In genomic region chr1:18466676-18467075, GRCh38 we compare ENCODE assay signal across 41 cellular contexts. TPM values are rescaled to one million over a fixed set of nuclear protein-coding genes. Genes with fewer than 3 reads are reported as not detected.
"Had no signal": no experiment of that assay in that cellular context is flagged by ENCODE, and none has a peak within 500 bp of the region (broad histone marks: within the 10 kb centered on the region; RNA-seq: fewer than 3 reads in every experiment).

No MANE protein-coding gene starts in this region.

- DNase-seq: activated CD4-positive, alpha-beta memory T cell treated with anti-CD3 and anti-CD28 coated beads, Interleukin-2, amount 10 ng/mL, durations not matched to agents 7 days and 5 days; activated CD4-positive, alpha-beta T cell treated with anti-CD3 and anti-CD28 coated beads for 1 hour; activated CD4-positive, alpha-beta T cell treated with anti-CD3 and anti-CD28 coated beads for 36 hours; activated CD4-positive, alpha-beta T cell treated with anti-CD3 and anti-CD28 coated beads for 48 hours; activated CD4-positive, alpha-beta T cell treated with anti-CD3 and anti-CD28 coated beads, Interleukin-2, amount 10 ng/mL, durations not matched to agents 7 days and 5 days; activated CD4-positive, alpha-beta T cell treated with anti-CD3 and anti-CD28 coated beads, Interleukin-2, amount 50 U/mL, for 48 hours; activated CD4-positive, CD25-positive, alpha-beta regulatory T cell; activated CD8-positive, alpha-beta memory T cell treated with anti-CD3 and anti-CD28 coated beads for 24 hours; activated CD8-positive, alpha-beta memory T cell treated with anti-CD3 and anti-CD28 coated beads, Interleukin-2, amount 10 ng/mL, durations not matched to agents 7 days and 5 days; activated CD8-positive, alpha-beta memory T cell treated with anti-CD3 and anti-CD28 coated beads, Interleukin-2, amount 50 U/mL, for 48 hours; activated CD8-positive, alpha-beta T cell treated with anti-CD3 and anti-CD28 coated beads, Interleukin-2, amount 10 ng/mL, durations not matched to agents 7 days and 5 days; activated effector memory CD4-positive, alpha-beta T cell treated with anti-CD3 and anti-CD28 coated beads, Interleukin-2, amount 50 U/mL, for 16 hours; activated gamma-delta T cell treated with Interleukin-2 at 50 U/mL for 16 hours; activated naive CD4-positive, alpha-beta T cell; activated naive CD4-positive, alpha-beta T cell treated with anti-CD3 and anti-CD28 coated beads for 36 hours; activated naive CD4-positive, alpha-beta T cell treated with anti-CD3 and anti-CD28 coated beads, Interleukin-2, amount 50 U/mL, for 16 hours; activated naive CD8-positive, alpha-beta T cell treated with anti-CD3 and anti-CD28 coated beads for 36 hours; activated T-cell treated with anti-CD3 and anti-CD28 coated beads, Interleukin-2, amount 50 U/mL, for 24 hours; activated T-cell treated with anti-CD3 and anti-CD28 coated beads, Interleukin-2, amount 50 U/mL, for 72 hours; adrenal gland; amniotic stem cell; body of pancreas; brain microvascular endothelial cell; central memory CD4-positive, alpha-beta T cell; T-helper 1 cell; T-helper 2 cell; T-helper 9 cell; WERI-Rb-1 had no signal

- H3K9me3 Mint-ChIP-seq: activated CD4-positive, alpha-beta memory T cell treated with anti-CD3 and anti-CD28 coated beads, Interleukin-2, amount 10 ng/mL, durations not matched to agents 7 days and 5 days; activated CD4-positive, alpha-beta T cell treated with anti-CD3 and anti-CD28 coated beads, Interleukin-2, amount 10 ng/mL, durations not matched to agents 7 days and 5 days; activated naive CD4-positive, alpha-beta T cell treated with anti-CD3 and anti-CD28 coated beads for 36 hours; activated naive CD4-positive, alpha-beta T cell treated with anti-CD3 and anti-CD28 coated beads, Interleukin-2, amount 50 U/mL, for 72 hours; activated naive CD8-positive, alpha-beta T cell treated with anti-CD3 and anti-CD28 coated beads for 36 hours; activated T-cell treated with anti-CD3 and anti-CD28 coated beads, Interleukin-2, amount 50 U/mL, for 24 hours; activated T-cell treated with anti-CD3 and anti-CD28 coated beads, Interleukin-2, amount 50 U/mL, for 72 hours; activated T-helper 1 cell treated with anti-CD3 and anti-CD28 coated beads, Interleukin-12 subunit alpha, Interleukin-12 subunit beta, Interleukin-2, Interleukin-4 antibody, amounts not matched to agents 30 ng/mL and 10 ng/mL and 1 ng/mL, durations not matched to agents 14 hours and 24 hours and 36 hours; activated T-helper 17 cell treated with anti-CD3 and anti-CD28 coated beads, Interleukin-2, amount 50 U/mL, for 72 hours; T-helper 1 cell treated with Interleukin-12 subunit alpha and Interleukin-12 subunit beta and Interleukin-4 antibody, amounts not matched to agents 30 μg/mL and 1 μg/mL, for 36 hours; T-helper 2 cell treated with Interferon-gamma antibody and Interleukin-4, amounts not matched to agents 5 μg/mL and 100 μg/mL, for 36 hours had no signal

- H3K27ac ChIP-seq: adrenal gland, body of pancreas, brain microvascular endothelial cell, breast epithelium, WERI-Rb-1 had no signal

- H3K36me3 ChIP-seq: adrenal gland, brain microvascular endothelial cell, breast epithelium, WERI-Rb-1 had no signal

- H3K27me3 Mint-ChIP-seq: activated CD4-positive, alpha-beta memory T cell treated with anti-CD3 and anti-CD28 coated beads, Interleukin-2, amount 10 ng/mL, durations not matched to agents 7 days and 5 days; activated CD4-positive, alpha-beta T cell treated with anti-CD3 and anti-CD28 coated beads, Interleukin-2, amount 10 ng/mL, durations not matched to agents 7 days and 5 days; activated CD8-positive, alpha-beta memory T cell treated with anti-CD3 and anti-CD28 coated beads, Interleukin-2, amount 10 ng/mL, durations not matched to agents 7 days and 5 days; activated naive CD8-positive, alpha-beta T cell treated with anti-CD3 and anti-CD28 coated beads for 36 hours had no signal

- H3K36me3 Mint-ChIP-seq: activated CD8-positive, alpha-beta memory T cell treated with anti-CD3 and anti-CD28 coated beads, Interleukin-2, amount 10 ng/mL, durations not matched to agents 7 days and 5 days; activated naive CD4-positive, alpha-beta T cell treated with anti-CD3 and anti-CD28 coated beads, Interleukin-2, amount 50 U/mL, for 72 hours; activated naive CD8-positive, alpha-beta T cell treated with anti-CD3 and anti-CD28 coated beads for 36 hours had no signal

- H3K4me1 Mint-ChIP-seq: activated CD4-positive, alpha-beta memory T cell treated with anti-CD3 and anti-CD28 coated beads, Interleukin-2, amount 10 ng/mL, durations not matched to agents 7 days and 5 days; activated CD4-positive, alpha-beta T cell treated with anti-CD3 and anti-CD28 coated beads for 36 hours; activated CD8-positive, alpha-beta memory T cell treated with anti-CD3 and anti-CD28 coated beads, Interleukin-2, amount 10 ng/mL, durations not matched to agents 7 days and 5 days; activated T-helper 17 cell treated with anti-CD3 and anti-CD28 coated beads, Interleukin-2, amount 50 U/mL, for 72 hours had no signal

- H3K4me3 Mint-ChIP-seq: activated CD4-positive, alpha-beta memory T cell treated with anti-CD3 and anti-CD28 coated beads, Interleukin-2, amount 10 ng/mL, durations not matched to agents 7 days and 5 days; activated CD4-positive, alpha-beta T cell treated with anti-CD3 and anti-CD28 coated beads for 36 hours; activated CD4-positive, alpha-beta T cell treated with anti-CD3 and anti-CD28 coated beads, Interleukin-2, amount 10 ng/mL, durations not matched to agents 7 days and 5 days; activated CD8-positive, alpha-beta memory T cell treated with anti-CD3 and anti-CD28 coated beads, Interleukin-2, amount 10 ng/mL, durations not matched to agents 7 days and 5 days; activated CD8-positive, alpha-beta T cell treated with anti-CD3 and anti-CD28 coated beads, Interleukin-2, amount 10 ng/mL, durations not matched to agents 7 days and 5 days; activated naive CD4-positive, alpha-beta T cell treated with anti-CD3 and anti-CD28 coated beads for 36 hours; activated naive CD8-positive, alpha-beta T cell treated with anti-CD3 and anti-CD28 coated beads for 36 hours; activated T-cell treated with anti-CD3 and anti-CD28 coated beads, Interleukin-2, amount 50 U/mL, for 24 hours; activated T-cell treated with anti-CD3 and anti-CD28 coated beads, Interleukin-2, amount 50 U/mL, for 72 hours; activated T-helper 1 cell treated with anti-CD3 and anti-CD28 coated beads, Interleukin-12 subunit alpha, Interleukin-12 subunit beta, Interleukin-2, Interleukin-4 antibody, amounts not matched to agents 30 ng/mL and 10 ng/mL and 1 ng/mL, durations not matched to agents 14 hours and 24 hours and 36 hours; activated T-helper 17 cell treated with anti-CD3 and anti-CD28 coated beads, Interleukin-2, amount 50 U/mL, for 72 hours; T-helper 1 cell treated with Interleukin-12 subunit alpha and Interleukin-12 subunit beta and Interleukin-4 antibody, amounts not matched to agents 30 μg/mL and 1 μg/mL, for 36 hours; T-helper 2 cell treated with Interferon-gamma antibody and Interleukin-4, amounts not matched to agents 5 μg/mL and 100 μg/mL, for 36 hours; WTC11 had no signal

- H3K4me1 ChIP-seq: adrenal gland, breast epithelium had no signal

- FAIRE-seq: astrocyte, TTC549 had no signal

- H3K4me3 ChIP-seq: adrenal gland, body of pancreas, breast epithelium had no signal

- H3K27ac Mint-ChIP-seq: activated CD4-positive, alpha-beta memory T cell treated with anti-CD3 and anti-CD28 coated beads, Interleukin-2, amount 10 ng/mL, durations not matched to agents 7 days and 5 days; activated CD4-positive, alpha-beta T cell treated with anti-CD3 and anti-CD28 coated beads for 36 hours; activated CD4-positive, alpha-beta T cell treated with anti-CD3 and anti-CD28 coated beads, Interleukin-2, amount 10 ng/mL, durations not matched to agents 7 days and 5 days; activated CD8-positive, alpha-beta memory T cell treated with anti-CD3 and anti-CD28 coated beads, Interleukin-2, amount 10 ng/mL, durations not matched to agents 7 days and 5 days; activated CD8-positive, alpha-beta T cell treated with anti-CD3 and anti-CD28 coated beads, Interleukin-2, amount 10 ng/mL, durations not matched to agents 7 days and 5 days; activated naive CD4-positive, alpha-beta T cell treated with anti-CD3 and anti-CD28 coated beads for 36 hours; activated naive CD4-positive, alpha-beta T cell treated with anti-CD3 and anti-CD28 coated beads, Interleukin-2, amount 50 U/mL, for 72 hours; activated naive CD8-positive, alpha-beta T cell treated with anti-CD3 and anti-CD28 coated beads for 36 hours; activated T-cell treated with anti-CD3 and anti-CD28 coated beads, Interleukin-2, amount 50 U/mL, for 24 hours; activated T-cell treated with anti-CD3 and anti-CD28 coated beads, Interleukin-2, amount 50 U/mL, for 72 hours; activated T-helper 1 cell treated with anti-CD3 and anti-CD28 coated beads, Interleukin-12 subunit alpha, Interleukin-12 subunit beta, Interleukin-2, Interleukin-4 antibody, amounts not matched to agents 30 ng/mL and 10 ng/mL and 1 ng/mL, durations not matched to agents 14 hours and 24 hours and 36 hours; activated T-helper 17 cell treated with anti-CD3 and anti-CD28 coated beads, Interleukin-2, amount 50 U/mL, for 72 hours; T-helper 1 cell treated with Interleukin-12 subunit alpha and Interleukin-12 subunit beta and Interleukin-4 antibody, amounts not matched to agents 30 μg/mL and 1 μg/mL, for 36 hours; T-helper 2 cell treated with Interferon-gamma antibody and Interleukin-4, amounts not matched to agents 5 μg/mL and 100 μg/mL, for 36 hours; WTC11 had no signal

- H3K27me3 ChIP-seq: adrenal gland, body of pancreas, brain microvascular endothelial cell had no signal

- H3K9me3 ChIP-seq: adrenal gland, body of pancreas, breast epithelium had no signal

- ATAC-seq: activated CD4-positive, alpha-beta T cell treated with anti-CD3 and anti-CD28 coated beads for 36 hours; activated CD4-positive, CD25-positive, alpha-beta regulatory T cell treated with anti-CD3 and anti-CD28 coated beads, Interleukin-2, amount 50 U/mL, for 24 hours; activated CD8-positive, alpha-beta memory T cell treated with anti-CD3 and anti-CD28 coated beads, Interleukin-2, amount 10 ng/mL, durations not matched to agents 7 days and 5 days; activated CD8-positive, alpha-beta T cell treated with anti-CD3 and anti-CD28 coated beads, Interleukin-2, amount 10 ng/mL, durations not matched to agents 7 days and 5 days; activated T-cell treated with anti-CD3 and anti-CD28 coated beads, Interleukin-2, amount 50 U/mL, for 72 hours; activated T-helper 17 cell treated with anti-CD3 and anti-CD28 coated beads, Interleukin-2, amount 50 U/mL, for 72 hours; body of pancreas; WTC11 had no signal

RNA-seq across cellular contexts. Expression of gene KLHDC7A, which starts 14.1 kb away (rescaled TPM):
- total RNA-seq: activated CD4-positive, alpha-beta memory T cell treated with anti-CD3 and anti-CD28 coated beads, Interleukin-2, amount 10 ng/mL, durations not matched to agents 7 days and 5 days; activated CD4-positive, alpha-beta T cell treated with anti-CD3 and anti-CD28 coated beads for 36 hours; activated CD4-positive, alpha-beta T cell treated with anti-CD3 and anti-CD28 coated beads, Interleukin-2, amount 10 ng/mL, durations not matched to agents 7 days and 5 days; activated CD8-positive, alpha-beta memory T cell treated with anti-CD3 and anti-CD28 coated beads, Interleukin-2, amount 10 ng/mL, durations not matched to agents 7 days and 5 days; activated CD8-positive, alpha-beta T cell treated with anti-CD3 and anti-CD28 coated beads, Interleukin-2, amount 10 ng/mL, durations not matched to agents 7 days and 5 days; activated naive CD4-positive, alpha-beta T cell treated with anti-CD3 and anti-CD28 coated beads for 36 hours; activated naive CD4-positive, alpha-beta T cell treated with anti-CD3 and anti-CD28 coated beads, Interleukin-2, amount 50 U/mL, for 72 hours; activated naive CD8-positive, alpha-beta T cell treated with anti-CD3 and anti-CD28 coated beads for 36 hours; activated T-cell treated with anti-CD3 and anti-CD28 coated beads, Interleukin-2, amount 50 U/mL, for 72 hours; activated T-helper 1 cell treated with anti-CD3 and anti-CD28 coated beads, Interleukin-12 subunit alpha, Interleukin-12 subunit beta, Interleukin-2, Interleukin-4 antibody, amounts not matched to agents 30 ng/mL and 10 ng/mL and 1 ng/mL, durations not matched to agents 14 hours and 24 hours and 36 hours; activated T-helper 17 cell treated with anti-CD3 and anti-CD28 coated beads, Interleukin-2, amount 50 U/mL, for 72 hours; adrenal gland; aorta; cardiac septum; cerebellum had no signal
- polyA plus RNA-seq: aorta had no signal
